Comparison of ENCODE assay signal across 9 cellular contexts in the genomic region with DNA sequence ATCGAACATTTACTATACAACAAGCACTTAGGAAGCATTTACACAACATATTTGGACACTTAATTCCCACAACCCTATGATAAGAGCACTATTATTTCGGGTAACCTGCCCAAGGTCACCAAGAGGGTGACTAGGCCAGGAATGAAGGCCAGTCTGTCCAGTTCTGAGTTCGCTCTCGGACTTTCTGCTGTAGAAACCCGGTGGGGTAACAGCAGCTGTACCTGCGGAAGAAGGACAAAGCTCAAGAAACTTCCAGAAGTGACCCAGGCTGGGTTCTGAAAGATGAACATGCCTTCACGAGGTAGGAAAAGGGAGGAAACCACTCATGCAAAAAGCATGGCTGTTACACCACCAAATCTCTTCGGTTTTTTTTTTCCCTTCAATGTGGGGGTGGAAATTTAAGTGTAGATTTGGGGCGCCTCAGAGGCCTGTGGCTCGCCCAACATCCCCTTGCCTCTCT. TPM values are rescaled to one million over a fixed set of nuclear protein-coding genes. Genes with fewer than 3 reads are reported as not detected.
DNase-seq lines count a peak whose midpoint lies in the region; ATAC-seq and TF ChIP-seq lines count a peak whose summit lies in the region.
"Had no signal": no experiment of that assay in that cellular context is flagged by ENCODE, and none has a peak within 500 bp of the region (broad histone marks: within the 10 kb centered on the region; RNA-seq: fewer than 3 reads in every experiment).

No MANE protein-coding gene starts in this region.

- no peaks in the 10 kb centered on the region for H3K27me3 Mint-ChIP-seq in progenitor cell of endocrine pancreas

- peaks cover 2% of the 10 kb centered on the region for H3K36me3 Mint-ChIP-seq in progenitor cell of endocrine pancreas (ENCODE audit: insufficient read depth)

- H3K27me3 ChIP-seq in GM06990 (replicated peaks; ENCODE audit: control insufficient read depth, insufficient read depth, low read length) (no peaks in the 10 kb centered on the region), SJCRH30 (no peaks in the 10 kb centered on the region)

- TF ChIP-seq CTCF in GM06990 (IDR thresholded peaks at IDR 0.05; ENCODE audit: insufficient read depth, low read length, poor library complexity, severe bottlenecking) = no peak
- no peak for TF ChIP-seq CTCF in fibroblast of pulmonary artery (IDR thresholded peaks at IDR 0.05; ENCODE audit: low read length, missing control alignments)
- TF ChIP-seq CTCF in progenitor cell of endocrine pancreas (IDR thresholded peaks at IDR 0.05; ENCODE audit: unreplicated experiment) = no peak

- ATAC-seq in HG02852 (IDR thresholded peaks at IDR 0.05; ENCODE audit: unreplicated experiment) (no peak), GM19463 (IDR thresholded peaks at IDR 0.05; ENCODE audit: unreplicated experiment) (no peak), HG03565 (IDR thresholded peaks at IDR 0.05; ENCODE audit: unreplicated experiment) (no peak), GM21423 (IDR thresholded peaks at IDR 0.05; ENCODE audit: unreplicated experiment) (no peak)

- no peaks in the 10 kb centered on the region for H3K9me3 ChIP-seq in SJCRH30 (replicated peaks)

- peak overlapping the region; percentile 77 for H3K4me3 Mint-ChIP-seq in progenitor cell of endocrine pancreas (ENCODE audit: low read depth)

- peaks cover 25% of the 10 kb centered on the region for H3K4me1 Mint-ChIP-seq in progenitor cell of endocrine pancreas (ENCODE audit: low read depth)

- peak overlapping the region; percentile 39; the same call in 1 of the 2 replicates for H3K27ac ChIP-seq in SJCRH30

- H3K4me3 ChIP-seq in GM06990 (replicated peaks; ENCODE audit: low read depth, low read length) (peak overlapping the region; percentile 77), SJCRH30 (peak overlapping the region; percentile 60), fibroblast of pulmonary artery (replicated peaks; ENCODE audit: low read depth, low read length) (peak overlapping the region; percentile 78)

- H3K4me1 ChIP-seq in SJCRH30 = 0 out of 2 replicates have a peak, but pooled peaks cover 3% of the 10 kb centered on the region

- peaks cover 4% of the 10 kb centered on the region for H3K9me3 Mint-ChIP-seq in progenitor cell of endocrine pancreas (ENCODE audit: low read depth)

- DNase-seq in GM06990 (ENCODE audit: extremely low read depth, insufficient read length) (no peak), SJCRH30 (no peak), fibroblast of pulmonary artery (ENCODE audit: low read depth) (no peak), progenitor cell of endocrine pancreas (ENCODE audit: low spot score, unreplicated experiment) (no peak)

- peak overlapping the region; percentile 96 for H3K27ac Mint-ChIP-seq in progenitor cell of endocrine pancreas

- H3K36me3 ChIP-seq in GM06990 (ENCODE audit: control insufficient read depth, insufficient read depth, low read length) (no peaks in the 10 kb centered on the region), SJCRH30 (no peaks in the 10 kb centered on the region)

RNA-seq across cellular contexts. Expression of a gene that starts 10.8 kb away (rescaled TPM):
- not detected in 2 replicates for total RNA-seq in SJCRH30 (2014; rRNA removed; shearing (Covaris generic))
- 0.60 TPM in 1 of 2 replicates, not detected in the other for total RNA-seq in progenitor cell of endocrine pancreas
- total RNA-seq: SK-MEL-5 had no signal

RNA-seq across cellular contexts. Expression of a gene that starts 14.7 kb away (rescaled TPM):
- total RNA-seq in SJCRH30 (2014; rRNA removed; shearing (Covaris generic)) = 4.0 and 5.5 TPM in 2 replicates
- 4.5 and 4.9 TPM in 2 replicates for total RNA-seq in progenitor cell of endocrine pancreas

RNA-seq across cellular contexts. Expression of a gene that starts 23.8 kb away (rescaled TPM):
- under 0.01 TPM in 2 replicates for total RNA-seq in SJCRH30 (2014; rRNA removed; shearing (Covaris generic))
- total RNA-seq in progenitor cell of endocrine pancreas = 6,474 and 7,038 TPM in 2 replicates
- total RNA-seq: SK-MEL-5 had no signal

RNA-seq across cellular contexts. Expression of a gene that starts 25.1 kb away (rescaled TPM):
- under 0.01 TPM in 1 of 2 replicates, not detected in the other for total RNA-seq in SJCRH30 (2014; rRNA removed; shearing (Covaris generic))
- 8,238 and 8,322 TPM in 2 replicates for total RNA-seq in progenitor cell of endocrine pancreas

RNA-seq across cellular contexts. Expression of a gene that starts 51.3 kb away (rescaled TPM):
- total RNA-seq in SJCRH30 (2014; rRNA removed; shearing (Covaris generic)) = 23.2 and 29.7 TPM in 2 replicates
- 71.4 and 71.8 TPM in 2 replicates for total RNA-seq in progenitor cell of endocrine pancreas

Comparison
In these comparisons a context has a peak if more than half of its experiments do, and no peak if none do; other contexts are left out.
1. RNA of a gene that starts 23.8 kb away (total RNA-seq): 6,474 to 7,038 TPM in progenitor cell of endocrine pancreas; under 0.01 TPM in SJCRH30; every median in the first group is over 1,000 times any median in the second.
2. Peak in every context shown above with its lines, with median percentiles within 50 percentile points of each other: H3K4me3 ChIP-seq.